In genomic region chr6:111992851-111993250, GRCh38 we compare ENCODE assay signal across 8 cellular contexts.
A peak's percentile ranks its signal among the peaks of the same experiment; 100 is the strongest.
DNase-seq lines count a peak whose midpoint lies in the region; ATAC-seq and FAIRE-seq lines count a peak whose summit lies in the region.

No MANE protein-coding gene starts in this region.

- DNase-seq in GM03348 (ENCODE audit: low spot score) (peak; percentile 27), UCSD-AML1 (lab: John Stamatoyannopoulos, UW; ENCODE audit: unreplicated experiment) (peak; percentile 29), epithelial cell of prostate (ENCODE audit: low read depth, low spot score) (no peak), DMS153 (lab: John Stamatoyannopoulos, UW) (no peak), urothelium cell line (ENCODE audit: low spot score) (no peak), NCI-H2227 (lab: John Stamatoyannopoulos, UW; ENCODE audit: unreplicated experiment) (no peak)

- peak overlapping the region; percentile 18 for H3K27ac ChIP-seq in epithelial cell of prostate

- no peak for FAIRE-seq in urothelium cell line (lab: Jason Lieb, UNC)

- ATAC-seq in HG02759 (IDR thresholded peaks at IDR 0.05; ENCODE audit: unreplicated experiment) (peak; percentile 68), HG02623 (IDR thresholded peaks at IDR 0.05; ENCODE audit: unreplicated experiment) (no peak)

Comparison
In these comparisons a context has a peak if more than half of its experiments do, and no peak if none do; other contexts are left out.
1. DNase-seq: peak in GM03348 (single experiment) and UCSD-AML1 (single experiment); none in epithelial cell of prostate (single experiment), DMS153 (single experiment), urothelium cell line (single experiment) and NCI-H2227 (single experiment).